Comparison of ENCODE assay signal across 11 cellular contexts in genomic region chr6:151681426-151682059, GRCh38.
A peak's percentile ranks its signal among the peaks of the same experiment; 100 is the strongest.
DNase-seq lines count a peak whose midpoint lies in the region; ATAC-seq and TF ChIP-seq lines count a peak whose summit lies in the region.
"Had no signal": no experiment of that assay in that cellular context is flagged by ENCODE, and none has a peak within 500 bp of the region (broad histone marks: within the 10 kb centered on the region; RNA-seq: fewer than 3 reads in every experiment).

No MANE protein-coding gene starts in this region.

- H3K4me3 ChIP-seq in choroid plexus epithelial cell (ENCODE audit: low read depth, low read length) (peak overlapping the region; percentile 45), upper lobe of right lung (peak overlapping the region; percentile 36)

- peaks cover 10% of the 10 kb centered on the region for H3K4me1 Mint-ChIP-seq in activated naive CD4-positive, alpha-beta T cell treated with anti-CD3 and anti-CD28 coated beads for 36 hours (ENCODE audit: low read depth)

- H3K9me3 ChIP-seq in upper lobe of right lung: no peaks in the 10 kb centered on the region
- H3K9me3 ChIP-seq: adrenal gland had no signal

- CTCF ChIA-PET in activated naive CD4-positive, alpha-beta T cell treated with anti-CD3 and anti-CD28 coated beads for 36 hours (lab: Charles Lee): interaction anchor here (0.5 to 2.6 kb wide), 8 partner anchors 9 to 657 kb away, joined by 3 to 17 read pairs (median 4); no protein-coding TSS in a partner anchor

- H3K27me3 ChIP-seq in upper lobe of right lung: no peaks in the 10 kb centered on the region
- H3K27me3 ChIP-seq: adrenal gland had no signal

- H3K36me3 ChIP-seq in upper lobe of right lung: no peaks in the 10 kb centered on the region
- H3K36me3 ChIP-seq: adrenal gland had no signal

- no peaks in the 10 kb centered on the region for H3K9me3 Mint-ChIP-seq in activated naive CD4-positive, alpha-beta T cell treated with anti-CD3 and anti-CD28 coated beads for 36 hours

- H3K4me1 ChIP-seq in upper lobe of right lung: peaks cover 10% of the 10 kb centered on the region

- peak overlapping the region; percentile 51 for H3K27ac ChIP-seq in upper lobe of right lung

- H3K27ac Mint-ChIP-seq in activated naive CD4-positive, alpha-beta T cell treated with anti-CD3 and anti-CD28 coated beads for 36 hours: no peak overlapping the region

- no peak for TF ChIP-seq CTCF in choroid plexus epithelial cell (conservative IDR thresholded peaks at IDR 0.05; ENCODE audit: low read depth, low read length)
- no peak for TF ChIP-seq CTCF in upper lobe of right lung (IDR thresholded peaks at IDR 0.05)

- intact Hi-C loops in activated naive CD4-positive, alpha-beta T cell treated with anti-CD3 and anti-CD28 coated beads for 36 hours (cut with micrococcal nuclease): no loop called here
- intact Hi-C loops in upper lobe of right lung (cut with DNase I): no loop called here

- ATAC-seq in upper lobe of right lung: no peak
- no peak for ATAC-seq in GM21360 (IDR thresholded peaks at IDR 0.05; ENCODE audit: unreplicated experiment)

- no peak for DNase-seq in activated naive CD4-positive, alpha-beta T cell treated with anti-CD3 and anti-CD28 coated beads for 36 hours
- no peak for DNase-seq in activated naive CD4-positive, alpha-beta T cell treated with Interleukin-2 at 50 U/mL for 16 hours
- peak; percentile 26 for DNase-seq in choroid plexus epithelial cell (ENCODE audit: low read depth)
- DNase-seq in midbrain (lab: John Stamatoyannopoulos, UW): peak; percentile 2
- DNase-seq in upper lobe of right lung: no peak
- DNase-seq in central memory CD4-positive, alpha-beta T cell: no peak
- DNase-seq in DMS153 (lab: John Stamatoyannopoulos, UW): no peak
- DNase-seq: NCI-H2171 treated with DMSO at 0.1 percent for 48 hours, T-helper 1 cell had no signal

- no peaks in the 10 kb centered on the region for H3K36me3 Mint-ChIP-seq in activated naive CD4-positive, alpha-beta T cell treated with anti-CD3 and anti-CD28 coated beads for 36 hours (ENCODE audit: low read depth)

- H3K4me3 Mint-ChIP-seq in activated naive CD4-positive, alpha-beta T cell treated with anti-CD3 and anti-CD28 coated beads for 36 hours: peak overlapping the region; percentile 5

- peaks cover 12% of the 10 kb centered on the region for H3K27me3 Mint-ChIP-seq in activated naive CD4-positive, alpha-beta T cell treated with anti-CD3 and anti-CD28 coated beads for 36 hours (ENCODE audit: low read depth)

Comparison
In these comparisons a context has a peak if more than half of its experiments do, and no peak if none do; other contexts are left out.
1. DNase-seq: peak in choroid plexus epithelial cell (single experiment) and midbrain (single experiment); none in activated naive CD4-positive, alpha-beta T cell treated with anti-CD3 and anti-CD28 coated beads for 36 hours (single experiment), activated naive CD4-positive, alpha-beta T cell treated with Interleukin-2 at 50 U/mL for 16 hours (single experiment), upper lobe of right lung (single experiment), central memory CD4-positive, alpha-beta T cell (single experiment) and DMS153 (single experiment).